Comparison of ENCODE assay signal across 10 cellular contexts in the genomic region with DNA sequence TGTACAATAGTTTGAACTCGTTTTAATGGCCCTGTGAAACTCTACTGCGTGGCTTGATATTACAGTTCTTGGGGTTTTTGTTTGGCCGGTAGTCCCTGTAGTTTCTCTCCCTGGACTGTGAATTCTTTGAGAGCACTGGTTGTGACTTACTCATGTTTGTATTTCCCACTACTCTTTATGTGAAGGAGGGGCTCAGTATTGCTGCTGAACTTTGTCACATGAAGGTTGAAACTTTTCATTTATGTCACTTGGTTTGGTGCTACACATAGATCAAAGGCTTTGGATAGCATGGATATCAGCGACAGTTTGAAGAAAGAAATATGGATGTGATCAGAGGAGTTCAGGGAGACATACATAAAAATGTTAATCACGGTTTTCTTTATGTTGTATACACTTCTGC. TPM values are rescaled to one million over a fixed set of nuclear protein-coding genes. Genes with fewer than 3 reads are reported as not detected.
DNase-seq lines count a peak whose midpoint lies in the region; ATAC-seq and TF ChIP-seq lines count a peak whose summit lies in the region.
"Had no signal": no experiment of that assay in that cellular context is flagged by ENCODE, and none has a peak within 500 bp of the region (broad histone marks: within the 10 kb centered on the region; RNA-seq: fewer than 3 reads in every experiment).

No MANE protein-coding gene starts in this region.

- POLR2A ChIA-PET in activated CD4-positive, alpha-beta memory T cell treated with anti-CD3 and anti-CD28 coated beads for 36 hours (lab: Charles Lee), result interaction anchor here (1.6 to 2.1 kb wide), 5 partner anchors 14 to 136 kb away, joined by 4 to 17 read pairs (median 8); partner anchors contain the start of genes BIN2, CSRNP2 and DAZAP2

- H3K9me3 ChIP-seq in right atrium auricular region (no peaks in the 10 kb centered on the region), vagina (no peaks in the 10 kb centered on the region), mucosa of descending colon (no peaks in the 10 kb centered on the region)

- no peaks in the 10 kb centered on the region for H3K27me3 Mint-ChIP-seq in activated CD4-positive, alpha-beta memory T cell treated with anti-CD3 and anti-CD28 coated beads for 36 hours

- intact Hi-C loops in Right ventricle myocardium superior (cut with DNase I), result no loop called here
- intact Hi-C loops in activated CD4-positive, alpha-beta memory T cell treated with anti-CD3 and anti-CD28 coated beads for 36 hours (cut with micrococcal nuclease), result no loop called here
- intact Hi-C loops in left colon (cut with DNase I, micrococcal nuclease), result no loop called here
- intact Hi-C loops in vagina (cut with DNase I), result no loop called here
- intact Hi-C loops in mucosa of descending colon (cut with DNase I, micrococcal nuclease), result no loop called here

- H3K27ac Mint-ChIP-seq in activated CD4-positive, alpha-beta memory T cell treated with anti-CD3 and anti-CD28 coated beads for 36 hours, result peak overlapping the region; percentile 14

- H3K4me3 ChIP-seq in right atrium auricular region, result no peak overlapping the region
- no peak overlapping the region for H3K4me3 ChIP-seq in vagina
- H3K4me3 ChIP-seq in mucosa of descending colon, result no peak overlapping the region

- H3K9me3 Mint-ChIP-seq in activated CD4-positive, alpha-beta memory T cell treated with anti-CD3 and anti-CD28 coated beads for 36 hours, result no peaks in the 10 kb centered on the region

- H3K27ac ChIP-seq in right atrium auricular region (peak overlapping the region; percentile 98 to 99), vagina (peak overlapping the region; percentile 96)

- CTCF ChIA-PET in activated CD4-positive, alpha-beta memory T cell treated with anti-CD3 and anti-CD28 coated beads for 36 hours (lab: Charles Lee), result interaction anchor here (1.0 to 2.8 kb wide), 3 partner anchors 19 to 136 kb away, joined by 3 to 17 read pairs (median 14); partner anchors contain the start of genes CSRNP2 and DAZAP2

- ATAC-seq in Right ventricle myocardium superior (ENCODE audit: poor library complexity), result no peak
- peak; percentile 12 for ATAC-seq in left colon
- no peak for ATAC-seq in mucosa of descending colon

- no peak for DNase-seq in right atrium auricular region (ENCODE audit: low spot score)
- no peak for DNase-seq in Right ventricle myocardium superior
- DNase-seq in activated CD4-positive, alpha-beta memory T cell treated with anti-CD3 and anti-CD28 coated beads for 36 hours, result no peak
- no peak for DNase-seq in left colon
- no peak for DNase-seq in vagina (ENCODE audit: extremely low spot score in 2 of 2)
- DNase-seq in NCI-H1436 (lab: John Stamatoyannopoulos, UW), result no peak
- DNase-seq in retina, result no peak
- no peak for DNase-seq in mucosa of descending colon
- DNase-seq: NCI-H2029 treated with DMSO at 0.1 percent for 48 hours; stimulated activated naive CD4-positive, alpha-beta T cell had no signal

- no peaks in the 10 kb centered on the region for H3K36me3 ChIP-seq in right atrium auricular region
- no peaks in the 10 kb centered on the region for H3K36me3 ChIP-seq in vagina
- H3K36me3 ChIP-seq in mucosa of descending colon (ENCODE audit: low read depth), result no peaks in the 10 kb centered on the region

- peaks cover 0 to 25% of the 10 kb centered on the region in 2 donors for H3K4me1 ChIP-seq in right atrium auricular region
- H3K4me1 ChIP-seq in vagina, result peaks cover 13% of the 10 kb centered on the region
- peaks cover 12% of the 10 kb centered on the region for H3K4me1 ChIP-seq in mucosa of descending colon (ENCODE audit: low read depth)

- no peak for TF ChIP-seq POLR2A in vagina (IDR thresholded peaks at IDR 0.05)

- H3K4me3 Mint-ChIP-seq in activated CD4-positive, alpha-beta memory T cell treated with anti-CD3 and anti-CD28 coated beads for 36 hours, result peak overlapping the region; percentile 45

- H3K36me3 Mint-ChIP-seq in activated CD4-positive, alpha-beta memory T cell treated with anti-CD3 and anti-CD28 coated beads for 36 hours, result no peaks in the 10 kb centered on the region

- H3K27me3 ChIP-seq in right atrium auricular region (no peaks in the 10 kb centered on the region), vagina (no peaks in the 10 kb centered on the region)

- TF ChIP-seq CTCF in right atrium auricular region (IDR thresholded peaks at IDR 0.05) (no peak), vagina (IDR thresholded peaks at IDR 0.05) (no peak), mucosa of descending colon (IDR thresholded peaks at IDR 0.05) (no peak)

- H3K4me1 Mint-ChIP-seq in activated CD4-positive, alpha-beta memory T cell treated with anti-CD3 and anti-CD28 coated beads for 36 hours (ENCODE audit: low read depth), result peaks cover 18% of the 10 kb centered on the region

RNA-seq across cellular contexts. Expression of gene POU6F1, which starts 1.5 kb away (rescaled TPM):
- 1 to 10 TPM; 3.0 to 6.0 TPM for total RNA-seq in right atrium auricular region
- total RNA-seq in Right ventricle myocardium superior, result 10.0 TPM
- 10 to 100 TPM; 12.1 to 12.4 TPM for total RNA-seq in activated CD4-positive, alpha-beta memory T cell treated with anti-CD3 and anti-CD28 coated beads for 36 hours
- total RNA-seq in left colon, result 1 to 10 TPM; 6.3 to 6.9 TPM
- total RNA-seq in vagina, result 16.5 TPM
- total RNA-seq in mucosa of descending colon, result 10 to 100 TPM in 1 of 3 donors, 1 to 10 TPM in 2; 3.9 to 21.4 (median 5.1) TPM

RNA-seq across cellular contexts. Expression of gene DAZAP2, which starts 19.3 kb away (rescaled TPM):
- total RNA-seq in right atrium auricular region, result 100 to 1,000 TPM; 193 to 309 TPM
- 124 TPM for total RNA-seq in Right ventricle myocardium superior
- 100 to 1,000 TPM; 106 to 119 TPM for total RNA-seq in activated CD4-positive, alpha-beta memory T cell treated with anti-CD3 and anti-CD28 coated beads for 36 hours
- 100 to 1,000 TPM; 300 to 304 TPM for total RNA-seq in left colon
- total RNA-seq in vagina, result 230 TPM
- 100 to 1,000 TPM; 211 to 334 (median 329) TPM for total RNA-seq in mucosa of descending colon

RNA-seq across cellular contexts. Expression of gene TFCP2, which starts 46.4 kb away (rescaled TPM):
- total RNA-seq in right atrium auricular region (1 to 10 TPM; 8.6 to 9.6 TPM), Right ventricle myocardium superior (23.3 TPM), left colon (10 to 100 TPM; 26.0 to 28.4 TPM), vagina (15.5 TPM), mucosa of descending colon (10 to 100 TPM; 28.3 to 31.4 (median 28.4) TPM)
- total RNA-seq in activated CD4-positive, alpha-beta memory T cell treated with anti-CD3 and anti-CD28 coated beads for 36 hours, result 10 to 100 TPM; 32.0 to 34.1 TPM

RNA-seq across cellular contexts. Expression of gene SMAGP, which starts 50.9 kb away (rescaled TPM):
- total RNA-seq in right atrium auricular region (1 to 10 TPM; 2.3 to 3.8 TPM), Right ventricle myocardium superior (2.8 TPM), left colon (100 to 1,000 TPM in 1 of 2 donors, 10 to 100 TPM in 1; 77.3 to 102 TPM), vagina (30.0 TPM), mucosa of descending colon (10 to 100 TPM; 35.0 to 88.6 (median 85.6) TPM)
- under 1 TPM; 0.55 to 0.73 TPM for total RNA-seq in activated CD4-positive, alpha-beta memory T cell treated with anti-CD3 and anti-CD28 coated beads for 36 hours
